ENCODE assay signal across 8 cellular contexts in the genomic region with DNA sequence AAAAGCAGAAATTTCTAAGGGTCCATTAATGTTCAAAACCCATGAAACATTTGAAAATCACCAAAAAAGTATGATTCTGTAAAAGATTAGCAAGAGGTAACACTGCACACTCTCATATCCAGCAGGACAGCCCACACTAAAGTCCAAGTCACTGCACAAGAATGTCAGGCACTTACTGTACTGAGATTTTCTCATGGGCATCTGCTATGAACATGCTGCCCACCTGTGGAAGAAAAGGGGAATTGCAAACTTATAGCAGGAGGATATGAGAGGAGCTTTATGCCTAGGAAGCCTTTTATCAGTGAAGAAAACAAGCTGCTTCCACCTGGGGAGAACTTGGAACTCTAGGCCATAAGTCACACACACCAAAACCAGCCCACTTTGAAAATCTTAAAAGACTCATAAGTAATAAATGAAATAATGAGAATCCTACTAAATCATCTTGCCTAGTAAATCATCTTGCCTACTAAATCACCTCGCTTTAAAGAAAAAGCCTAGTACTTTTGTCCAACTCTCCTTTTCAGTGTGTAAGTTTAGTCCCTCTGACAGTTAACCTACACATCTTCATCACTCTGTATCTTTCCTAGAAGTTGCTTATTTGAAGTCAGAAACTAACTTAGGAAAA. TPM values are rescaled to one million over a fixed set of nuclear protein-coding genes. Genes with fewer than 3 reads are reported as not detected.
DNase-seq lines count a peak whose midpoint lies in the region; ATAC-seq lines count a peak whose summit lies in the region.

No MANE protein-coding gene starts in this region.

- peak; percentile 38 for DNase-seq in CMK (ENCODE audit: low read depth)
- peak; percentile 42 for DNase-seq in GM19238 (ENCODE audit: insufficient read length, low spot score)
- peak; percentile 66 for DNase-seq in NCI-H1105 treated with DMSO at 0.1 percent for 48 hours (lab: John Stamatoyannopoulos, UW)
- DNase-seq in T follicular helper cell (ENCODE audit: low read depth): peak; percentile 14
- peak; percentile 76 for DNase-seq in cerebellum (ENCODE audit: low spot score)
- DNase-seq in left colon: peak in 1 of 2 donors; percentile 16
- DNase-seq in stimulated activated CD8-positive, alpha-beta memory T cell treated with anti-CD3 and anti-CD28 coated beads, Interleukin-4, amount 100 ng/mL, for 48 hours: peak; percentile 34

- intact Hi-C loops in left colon (cut with DNase I, micrococcal nuclease): loop anchor here in 1 of 2 donors (10.0 kb wide), 2 partner anchors 125 to 165 kb away; a partner anchor contains a TSS

- peak; percentile 98 for ATAC-seq in left colon
- no peak for ATAC-seq in GM19452 (IDR thresholded peaks at IDR 0.05; ENCODE audit: unreplicated experiment)

RNA-seq across cellular contexts. Expression of a gene that starts 46.1 kb away (rescaled TPM):
- 20.9 TPM for total RNA-seq in cerebellum
- 10 to 100 TPM; 28.6 to 37.3 TPM for total RNA-seq in left colon

RNA-seq across cellular contexts. Expression of a gene that starts 55.2 kb away (rescaled TPM):
- 6.5 TPM for total RNA-seq in cerebellum
- 10 to 100 TPM; 20.3 to 25.0 TPM for total RNA-seq in left colon
